Comparison of ENCODE assay signal across 9 cellular contexts in the genomic region with DNA sequence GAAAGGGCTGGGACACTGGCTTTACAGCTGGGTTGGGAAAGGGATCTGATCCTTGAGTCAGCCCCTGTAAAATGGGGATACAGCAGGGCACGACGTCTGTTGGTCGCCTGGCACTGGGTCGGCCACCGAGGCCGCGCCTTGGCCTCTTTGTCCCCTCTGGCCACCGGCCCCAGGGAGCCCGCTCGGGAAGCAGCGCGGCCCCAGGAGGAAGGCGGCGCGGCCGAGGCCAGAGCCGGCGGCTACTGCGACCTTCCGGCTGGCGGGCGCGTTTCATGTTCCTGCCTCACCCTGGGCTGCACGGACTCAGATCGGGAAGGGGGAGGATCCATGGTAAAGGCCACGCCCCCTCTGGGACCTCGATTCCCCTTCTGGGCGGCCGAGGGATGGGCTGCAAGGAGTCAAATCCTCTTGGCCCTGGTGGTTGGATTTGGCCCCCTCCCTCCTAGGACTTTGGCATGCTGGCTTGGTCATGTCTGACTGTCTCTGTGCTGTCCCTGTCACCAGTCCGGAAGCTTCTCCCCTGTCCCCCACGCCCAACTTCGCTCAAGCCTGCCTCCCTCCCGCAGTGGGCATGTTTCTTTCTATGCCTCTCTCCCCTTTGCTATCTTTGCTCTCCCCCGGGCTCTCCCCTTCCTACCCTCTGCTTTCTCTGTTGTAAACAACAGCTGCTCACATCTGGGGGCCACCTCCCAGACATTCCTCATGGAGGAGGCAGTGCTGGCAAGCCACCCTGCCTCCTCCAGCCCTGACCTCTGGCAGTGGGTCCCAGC. TPM values are rescaled to one million over a fixed set of nuclear protein-coding genes. Genes with fewer than 3 reads are reported as not detected.
DNase-seq lines count a peak whose midpoint lies in the region; ATAC-seq and TF ChIP-seq lines count a peak whose summit lies in the region.
"Had no signal": no experiment of that assay in that cellular context is flagged by ENCODE, and none has a peak within 500 bp of the region (broad histone marks: within the 10 kb centered on the region; RNA-seq: fewer than 3 reads in every experiment).

No MANE protein-coding gene starts in this region.

- H3K27ac ChIP-seq in 22Rv1 (no peak overlapping the region), upper lobe of right lung (peak overlapping the region; percentile 79)

- DNase-seq in NB4 (ENCODE audit: low read depth) (peak; percentile 50), epidermal melanocyte (ENCODE audit: insufficient read length, low spot score) (peak; percentile 90), mesenteric fat pad (ENCODE audit: low spot score) (peak; percentile 95), upper lobe of right lung (peak; percentile 87), KG1 (lab: John Stamatoyannopoulos, UW) (no peak)

- H3K4me3 ChIP-seq in NB4 (ENCODE audit: low read depth, low read length) (no peak overlapping the region), upper lobe of right lung (peak overlapping the region; percentile 23)

- no peaks in the 10 kb centered on the region for H3K27me3 ChIP-seq in upper lobe of right lung

- intact Hi-C loops in upper lobe of right lung (cut with DNase I): no loop called here

- H3K9me3 ChIP-seq in upper lobe of right lung: no peaks in the 10 kb centered on the region

- TF ChIP-seq POLR2A in NB4 (IDR thresholded peaks at IDR 0.05; ENCODE audit: extremely low read depth, insufficient read length): no peak

- ATAC-seq in upper lobe of right lung (peak; percentile 85), HG03280 (IDR thresholded peaks at IDR 0.05; ENCODE audit: unreplicated experiment) (no peak), HG03108 (IDR thresholded peaks at IDR 0.05; ENCODE audit: unreplicated experiment) (no peak)

- H3K4me1 ChIP-seq in upper lobe of right lung: peaks cover 62% of the 10 kb centered on the region

- peaks cover 44% of the 10 kb centered on the region for H3K36me3 ChIP-seq in upper lobe of right lung

- TF ChIP-seq CTCF in 22Rv1 (IDR thresholded peaks at IDR 0.05) (peak; percentile 29), NB4 (IDR thresholded peaks at IDR 0.05; ENCODE audit: low read depth, low read length) (no peak), upper lobe of right lung (IDR thresholded peaks at IDR 0.05) (peak; percentile 24)

RNA-seq across cellular contexts. Expression of a gene that starts 25.8 kb away (rescaled TPM):
- total RNA-seq in mesenteric fat pad: 108 TPM
- 68.9 TPM for total RNA-seq in upper lobe of right lung

RNA-seq across cellular contexts. Expression of a gene that starts 26.0 kb away (rescaled TPM):
- total RNA-seq in mesenteric fat pad: 243 TPM
- 322 TPM for total RNA-seq in upper lobe of right lung

RNA-seq across cellular contexts. Expression of a gene that starts 42.6 kb away (rescaled TPM):
- total RNA-seq in mesenteric fat pad: 105 TPM
- 99.1 TPM for total RNA-seq in upper lobe of right lung

RNA-seq across cellular contexts. Expression of a gene that starts 49.0 kb away (rescaled TPM):
- total RNA-seq in mesenteric fat pad (68.3 TPM), upper lobe of right lung (158 TPM)

RNA-seq across cellular contexts. Expression of a gene that starts 50.0 kb away (rescaled TPM):
- total RNA-seq in mesenteric fat pad: 28.1 TPM
- 85.3 TPM for total RNA-seq in upper lobe of right lung
- total RNA-seq: Daoy had no signal
